In the genomic region with DNA sequence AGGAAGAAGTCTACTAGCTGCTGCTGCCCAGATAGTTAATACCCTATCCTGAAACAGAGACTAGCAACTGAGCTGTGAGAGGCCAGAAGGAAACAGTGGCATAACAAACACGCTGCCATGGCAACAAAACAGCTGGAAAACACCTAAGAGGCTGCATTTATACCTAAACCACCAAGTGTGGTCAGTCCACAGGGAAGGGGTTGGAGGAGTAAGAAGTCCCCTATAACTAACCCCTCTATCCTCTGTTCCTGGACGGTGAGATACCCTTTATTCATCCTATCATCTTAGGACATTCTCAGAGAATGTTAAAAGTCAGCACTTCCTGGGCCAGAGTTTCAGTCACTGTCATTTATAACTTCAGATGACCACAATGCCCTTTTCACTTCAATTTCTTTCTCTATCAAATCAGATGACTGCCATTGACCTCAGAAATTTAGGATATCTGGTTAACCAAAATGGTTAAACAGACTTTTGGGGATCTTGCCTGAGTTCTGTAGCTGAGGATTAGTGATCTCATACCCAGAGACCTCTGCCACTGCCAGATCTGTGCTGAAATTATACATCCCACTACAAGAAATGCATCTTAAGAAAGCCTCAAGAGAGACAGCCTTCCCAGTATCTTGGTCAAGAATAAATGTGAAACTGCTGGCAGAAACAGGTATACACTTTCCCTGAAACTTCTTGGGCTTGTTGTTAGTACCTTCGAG, we compare ENCODE assay signal across 15 cellular contexts. TPM values are rescaled to one million over a fixed set of nuclear protein-coding genes. Genes with fewer than 3 reads are reported as not detected.
A peak's percentile ranks its signal among the peaks of the same experiment; 100 is the strongest.
DNase-seq lines count a peak whose midpoint lies in the region; ATAC-seq and TF ChIP-seq lines count a peak whose summit lies in the region.
"Had no signal": no experiment of that assay in that cellular context is flagged by ENCODE, and none has a peak within 500 bp of the region (broad histone marks: within the 10 kb centered on the region; RNA-seq: fewer than 3 reads in every experiment).

No MANE protein-coding gene starts in this region.

- H3K79me2 ChIP-seq in mesendoderm (ENCODE audit: control insufficient read depth, insufficient read depth, low read length), result no peaks in the 10 kb centered on the region

- no peak overlapping the region for H2AK5ac ChIP-seq in mesendoderm (ENCODE audit: low read length)

- H3K4me3 ChIP-seq in mesendoderm (ENCODE audit: low read length), result no peak overlapping the region
- H3K4me3 ChIP-seq: GM23248, SJSA1 had no signal

- H3K27me3 Mint-ChIP-seq in activated T-helper 1 cell treated with anti-CD3 and anti-CD28 coated beads, Interleukin-12 subunit alpha, Interleukin-12 subunit beta, Interleukin-2, Interleukin-4 antibody, amounts not matched to agents 30 ng/mL and 10 ng/mL and 1 ng/mL, durations not matched to agents 14 hours and 24 hours and 36 hours (ENCODE audit: insufficient read depth), result no peaks in the 10 kb centered on the region
- peaks cover 6% of the 10 kb centered on the region for H3K27me3 Mint-ChIP-seq in glutamatergic neuron (ENCODE audit: unreplicated experiment)

- H3K27me3 ChIP-seq in mesendoderm (ENCODE audit: insufficient read depth, low read length, poor library complexity), result no peaks in the 10 kb centered on the region
- H3K27me3 ChIP-seq: SJSA1 had no signal

- no peak overlapping the region for H4K8ac ChIP-seq in mesendoderm (ENCODE audit: low read depth, low read length)

- H2BK120ac ChIP-seq in mesendoderm (ENCODE audit: low read depth, low read length), result no peak overlapping the region

- ATAC-seq in GM21619 (IDR thresholded peaks at IDR 0.05; ENCODE audit: unreplicated experiment), result peak; percentile 67

- peaks cover 25% of the 10 kb centered on the region for H3K4me1 Mint-ChIP-seq in activated T-helper 1 cell treated with anti-CD3 and anti-CD28 coated beads, Interleukin-12 subunit alpha, Interleukin-12 subunit beta, Interleukin-2, Interleukin-4 antibody, amounts not matched to agents 30 ng/mL and 10 ng/mL and 1 ng/mL, durations not matched to agents 14 hours and 24 hours and 36 hours (ENCODE audit: low read depth)
- peaks cover 10% of the 10 kb centered on the region for H3K4me1 Mint-ChIP-seq in glutamatergic neuron (ENCODE audit: low read depth, unreplicated experiment)

- H3K4me1 ChIP-seq in mesendoderm (ENCODE audit: control insufficient read depth, low read depth, low read length), result no peaks in the 10 kb centered on the region
- H3K4me1 ChIP-seq: SJSA1 had no signal

- no CpG with 5 or more reads among the region's 3 CpGs for WGBS in mesendoderm (ENCODE audit: extremely low coverage, insufficient coverage, low lambda C conversion rate)

- peaks cover 27% of the 10 kb centered on the region for H3K36me3 ChIP-seq in mesendoderm (ENCODE audit: control insufficient read depth, insufficient read depth, low read length)

- DNase-seq in D341Med (ENCODE audit: low spot score) (peak; percentile 22), mesendoderm (peak; percentile 78), DMS153 (lab: John Stamatoyannopoulos, UW) (no peak), foreskin melanocyte (no peak), glutamatergic neuron (no peak), Kasumi-1 (lab: John Stamatoyannopoulos, UW) (no peak)
- peak; percentile 11 for DNase-seq in activated T-helper 1 cell treated with anti-CD3 and anti-CD28 coated beads, Interleukin-12 subunit alpha, Interleukin-12 subunit beta, Interleukin-2, Interleukin-4 antibody, amounts not matched to agents 30 ng/mL and 10 ng/mL and 1 ng/mL, durations not matched to agents 14 hours and 24 hours and 36 hours (ENCODE audit: low spot score)
- DNase-seq: activated CD4-positive, alpha-beta T cell treated with anti-CD3 and anti-CD28 coated beads, Interleukin-2, amount 50 U/mL, for 4 hours; GM23248; nucleus accumbens had no signal

- no peak overlapping the region for H2BK5ac ChIP-seq in mesendoderm (ENCODE audit: low read length)

- no peak overlapping the region for H3K4me2 ChIP-seq in mesendoderm (ENCODE audit: low read length)

- H3K9ac ChIP-seq in mesendoderm (ENCODE audit: low read length), result no peak overlapping the region
- H3K9ac ChIP-seq: GM23248 had no signal

- no peak overlapping the region for H3K18ac ChIP-seq in mesendoderm (ENCODE audit: low read length)

- no peak overlapping the region for H3K23ac ChIP-seq in mesendoderm (ENCODE audit: low read length)

- H3K79me1 ChIP-seq in mesendoderm (ENCODE audit: low read length), result peaks cover 3% of the 10 kb centered on the region

- H3K4ac ChIP-seq in mesendoderm (ENCODE audit: low read depth, low read length), result no peak overlapping the region

- peak overlapping the region; percentile 65 for H3K27ac Mint-ChIP-seq in activated T-helper 1 cell treated with anti-CD3 and anti-CD28 coated beads, Interleukin-12 subunit alpha, Interleukin-12 subunit beta, Interleukin-2, Interleukin-4 antibody, amounts not matched to agents 30 ng/mL and 10 ng/mL and 1 ng/mL, durations not matched to agents 14 hours and 24 hours and 36 hours
- H3K27ac Mint-ChIP-seq in glutamatergic neuron (ENCODE audit: unreplicated experiment), result no peak overlapping the region

- no peak overlapping the region for H4K5ac ChIP-seq in mesendoderm (ENCODE audit: low read length)

- TF ChIP-seq CTCF in glutamatergic neuron (IDR thresholded peaks at IDR 0.05; ENCODE audit: partially characterized antibody, unreplicated experiment), result no peak

- no peak overlapping the region for H2BK15ac ChIP-seq in mesendoderm (replicated peaks; ENCODE audit: low read depth)

- no peak overlapping the region for H3K4me3 Mint-ChIP-seq in activated T-helper 1 cell treated with anti-CD3 and anti-CD28 coated beads, Interleukin-12 subunit alpha, Interleukin-12 subunit beta, Interleukin-2, Interleukin-4 antibody, amounts not matched to agents 30 ng/mL and 10 ng/mL and 1 ng/mL, durations not matched to agents 14 hours and 24 hours and 36 hours
- H3K4me3 Mint-ChIP-seq in glutamatergic neuron (ENCODE audit: unreplicated experiment), result no peak overlapping the region

- peaks cover 51% of the 10 kb centered on the region for H3K36me3 Mint-ChIP-seq in activated T-helper 1 cell treated with anti-CD3 and anti-CD28 coated beads, Interleukin-12 subunit alpha, Interleukin-12 subunit beta, Interleukin-2, Interleukin-4 antibody, amounts not matched to agents 30 ng/mL and 10 ng/mL and 1 ng/mL, durations not matched to agents 14 hours and 24 hours and 36 hours (ENCODE audit: low read depth)
- peaks cover 10% of the 10 kb centered on the region for H3K36me3 Mint-ChIP-seq in glutamatergic neuron (ENCODE audit: unreplicated experiment)

- intact Hi-C loops in activated T-helper 1 cell treated with anti-CD3 and anti-CD28 coated beads, Interleukin-12 subunit alpha, Interleukin-12 subunit beta, Interleukin-2, Interleukin-4 antibody, amounts not matched to agents 30 ng/mL and 10 ng/mL and 1 ng/mL, durations not matched to agents 14 hours and 24 hours and 36 hours (cut with micrococcal nuclease), result loop anchor here (1.0 kb wide), 1 partner anchor 17 kb away; no protein-coding TSS in a partner anchor

- no peak overlapping the region for H3K56ac ChIP-seq in mesendoderm (ENCODE audit: low read length)

- H3K9me3 Mint-ChIP-seq in activated T-helper 1 cell treated with anti-CD3 and anti-CD28 coated beads, Interleukin-12 subunit alpha, Interleukin-12 subunit beta, Interleukin-2, Interleukin-4 antibody, amounts not matched to agents 30 ng/mL and 10 ng/mL and 1 ng/mL, durations not matched to agents 14 hours and 24 hours and 36 hours, result no peaks in the 10 kb centered on the region
- peaks cover 18% of the 10 kb centered on the region for H3K9me3 Mint-ChIP-seq in glutamatergic neuron (ENCODE audit: unreplicated experiment)

- no peak overlapping the region for H3K27ac ChIP-seq in mesendoderm (ENCODE audit: low read depth, low read length)
- H3K27ac ChIP-seq: GM23248, SJSA1 had no signal

RNA-seq across cellular contexts. Expression of gene STH, which starts 36.2 kb away (rescaled TPM):
- total RNA-seq in activated T-helper 1 cell treated with anti-CD3 and anti-CD28 coated beads, Interleukin-12 subunit alpha, Interleukin-12 subunit beta, Interleukin-2, Interleukin-4 antibody, amounts not matched to agents 30 ng/mL and 10 ng/mL and 1 ng/mL, durations not matched to agents 14 hours and 24 hours and 36 hours, result not detected in 2 replicates
- polyA plus RNA-seq in mesendoderm (2013, experiment 1 of 2), result not detected
- polyA plus RNA-seq in mesendoderm (2013, experiment 2 of 2), result not detected
- total RNA-seq in glutamatergic neuron (ENCODE audit: unreplicated experiment), result 4.1 TPM
- total RNA-seq: GM23248, NCI-H460, SJSA1, subcutaneous adipose tissue had no signal
- polyA plus RNA-seq: esophagus, GM23248 had no signal

Comparison
In these comparisons a context has a peak if more than half of its experiments do, and no peak if none do; other contexts are left out.
1. DNase-seq: peak in D341Med (single experiment), activated T-helper 1 cell treated with anti-CD3 and anti-CD28 coated beads, Interleukin-12 subunit alpha, Interleukin-12 subunit beta, Interleukin-2, Interleukin-4 antibody, amounts not matched to agents 30 ng/mL and 10 ng/mL and 1 ng/mL, durations not matched to agents 14 hours and 24 hours and 36 hours (single experiment) and mesendoderm (single experiment); none in DMS153 (single experiment), foreskin melanocyte (single experiment), glutamatergic neuron (single experiment) and Kasumi-1 (0 of 2).